In the genomic region with DNA sequence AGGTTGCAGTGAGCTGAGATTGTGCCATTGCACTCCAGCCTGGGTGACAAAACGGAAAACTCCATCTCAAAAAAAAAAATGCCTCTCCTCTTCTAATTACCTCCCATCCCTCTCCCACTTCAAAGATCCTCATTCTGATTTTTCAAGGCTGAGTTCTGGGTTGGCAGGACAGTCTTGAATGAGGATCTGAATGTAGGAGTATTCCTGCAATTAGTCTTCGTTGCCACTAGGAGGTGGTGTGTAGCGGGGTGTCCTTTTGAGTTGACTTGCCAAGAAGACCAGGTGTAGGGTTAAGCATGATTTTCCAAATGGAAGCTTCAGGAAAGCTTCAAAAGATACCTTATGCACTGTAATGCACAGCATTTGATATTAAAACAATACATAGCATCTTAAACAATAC, we compare ENCODE assay signal across 1 cellular context.
TF ChIP-seq lines count a peak whose summit lies in the region.

No MANE protein-coding gene starts in this region.

TF ChIP-seq in GM23338, 12 proteins besides CTCF, POLR2A, EP300 and RAD21 (continued from another document):
- TF ChIP-seq, protein P1, sequence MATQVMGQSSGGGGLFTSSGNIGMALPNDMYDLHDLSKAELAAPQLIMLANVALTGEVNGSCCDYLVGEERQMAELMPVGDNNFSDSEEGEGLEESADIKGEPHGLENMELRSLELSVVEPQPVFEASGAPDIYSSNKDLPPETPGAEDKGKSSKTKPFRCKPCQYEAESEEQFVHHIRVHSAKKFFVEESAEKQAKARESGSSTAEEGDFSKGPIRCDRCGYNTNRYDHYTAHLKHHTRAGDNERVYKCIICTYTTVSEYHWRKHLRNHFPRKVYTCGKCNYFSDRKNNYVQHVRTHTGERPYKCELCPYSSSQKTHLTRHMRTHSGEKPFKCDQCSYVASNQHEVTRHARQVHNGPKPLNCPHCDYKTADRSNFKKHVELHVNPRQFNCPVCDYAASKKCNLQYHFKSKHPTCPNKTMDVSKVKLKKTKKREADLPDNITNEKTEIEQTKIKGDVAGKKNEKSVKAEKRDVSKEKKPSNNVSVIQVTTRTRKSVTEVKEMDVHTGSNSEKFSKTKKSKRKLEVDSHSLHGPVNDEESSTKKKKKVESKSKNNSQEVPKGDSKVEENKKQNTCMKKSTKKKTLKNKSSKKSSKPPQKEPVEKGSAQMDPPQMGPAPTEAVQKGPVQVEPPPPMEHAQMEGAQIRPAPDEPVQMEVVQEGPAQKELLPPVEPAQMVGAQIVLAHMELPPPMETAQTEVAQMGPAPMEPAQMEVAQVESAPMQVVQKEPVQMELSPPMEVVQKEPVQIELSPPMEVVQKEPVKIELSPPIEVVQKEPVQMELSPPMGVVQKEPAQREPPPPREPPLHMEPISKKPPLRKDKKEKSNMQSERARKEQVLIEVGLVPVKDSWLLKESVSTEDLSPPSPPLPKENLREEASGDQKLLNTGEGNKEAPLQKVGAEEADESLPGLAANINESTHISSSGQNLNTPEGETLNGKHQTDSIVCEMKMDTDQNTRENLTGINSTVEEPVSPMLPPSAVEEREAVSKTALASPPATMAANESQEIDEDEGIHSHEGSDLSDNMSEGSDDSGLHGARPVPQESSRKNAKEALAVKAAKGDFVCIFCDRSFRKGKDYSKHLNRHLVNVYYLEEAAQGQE (IDR thresholded peaks at IDR 0.05; ENCODE audit: unreplicated experiment) = no peak
- no peak for TF ChIP-seq POLR2AphosphoS5 (IDR thresholded peaks at IDR 0.05; ENCODE audit: low read depth)
- TF ChIP-seq CREB1 (CRISPR knock-in tag; IDR thresholded peaks at IDR 0.05; ENCODE audit: low read depth) = no peak
- TF ChIP-seq EZH2 (IDR thresholded peaks at IDR 0.05; ENCODE audit: low read depth, unreplicated experiment) = no peak
- no peak for TF ChIP-seq ZNF331 (CRISPR knock-in tag; IDR thresholded peaks at IDR 0.05; ENCODE audit: low read depth)
- TF ChIP-seq, protein P2, sequence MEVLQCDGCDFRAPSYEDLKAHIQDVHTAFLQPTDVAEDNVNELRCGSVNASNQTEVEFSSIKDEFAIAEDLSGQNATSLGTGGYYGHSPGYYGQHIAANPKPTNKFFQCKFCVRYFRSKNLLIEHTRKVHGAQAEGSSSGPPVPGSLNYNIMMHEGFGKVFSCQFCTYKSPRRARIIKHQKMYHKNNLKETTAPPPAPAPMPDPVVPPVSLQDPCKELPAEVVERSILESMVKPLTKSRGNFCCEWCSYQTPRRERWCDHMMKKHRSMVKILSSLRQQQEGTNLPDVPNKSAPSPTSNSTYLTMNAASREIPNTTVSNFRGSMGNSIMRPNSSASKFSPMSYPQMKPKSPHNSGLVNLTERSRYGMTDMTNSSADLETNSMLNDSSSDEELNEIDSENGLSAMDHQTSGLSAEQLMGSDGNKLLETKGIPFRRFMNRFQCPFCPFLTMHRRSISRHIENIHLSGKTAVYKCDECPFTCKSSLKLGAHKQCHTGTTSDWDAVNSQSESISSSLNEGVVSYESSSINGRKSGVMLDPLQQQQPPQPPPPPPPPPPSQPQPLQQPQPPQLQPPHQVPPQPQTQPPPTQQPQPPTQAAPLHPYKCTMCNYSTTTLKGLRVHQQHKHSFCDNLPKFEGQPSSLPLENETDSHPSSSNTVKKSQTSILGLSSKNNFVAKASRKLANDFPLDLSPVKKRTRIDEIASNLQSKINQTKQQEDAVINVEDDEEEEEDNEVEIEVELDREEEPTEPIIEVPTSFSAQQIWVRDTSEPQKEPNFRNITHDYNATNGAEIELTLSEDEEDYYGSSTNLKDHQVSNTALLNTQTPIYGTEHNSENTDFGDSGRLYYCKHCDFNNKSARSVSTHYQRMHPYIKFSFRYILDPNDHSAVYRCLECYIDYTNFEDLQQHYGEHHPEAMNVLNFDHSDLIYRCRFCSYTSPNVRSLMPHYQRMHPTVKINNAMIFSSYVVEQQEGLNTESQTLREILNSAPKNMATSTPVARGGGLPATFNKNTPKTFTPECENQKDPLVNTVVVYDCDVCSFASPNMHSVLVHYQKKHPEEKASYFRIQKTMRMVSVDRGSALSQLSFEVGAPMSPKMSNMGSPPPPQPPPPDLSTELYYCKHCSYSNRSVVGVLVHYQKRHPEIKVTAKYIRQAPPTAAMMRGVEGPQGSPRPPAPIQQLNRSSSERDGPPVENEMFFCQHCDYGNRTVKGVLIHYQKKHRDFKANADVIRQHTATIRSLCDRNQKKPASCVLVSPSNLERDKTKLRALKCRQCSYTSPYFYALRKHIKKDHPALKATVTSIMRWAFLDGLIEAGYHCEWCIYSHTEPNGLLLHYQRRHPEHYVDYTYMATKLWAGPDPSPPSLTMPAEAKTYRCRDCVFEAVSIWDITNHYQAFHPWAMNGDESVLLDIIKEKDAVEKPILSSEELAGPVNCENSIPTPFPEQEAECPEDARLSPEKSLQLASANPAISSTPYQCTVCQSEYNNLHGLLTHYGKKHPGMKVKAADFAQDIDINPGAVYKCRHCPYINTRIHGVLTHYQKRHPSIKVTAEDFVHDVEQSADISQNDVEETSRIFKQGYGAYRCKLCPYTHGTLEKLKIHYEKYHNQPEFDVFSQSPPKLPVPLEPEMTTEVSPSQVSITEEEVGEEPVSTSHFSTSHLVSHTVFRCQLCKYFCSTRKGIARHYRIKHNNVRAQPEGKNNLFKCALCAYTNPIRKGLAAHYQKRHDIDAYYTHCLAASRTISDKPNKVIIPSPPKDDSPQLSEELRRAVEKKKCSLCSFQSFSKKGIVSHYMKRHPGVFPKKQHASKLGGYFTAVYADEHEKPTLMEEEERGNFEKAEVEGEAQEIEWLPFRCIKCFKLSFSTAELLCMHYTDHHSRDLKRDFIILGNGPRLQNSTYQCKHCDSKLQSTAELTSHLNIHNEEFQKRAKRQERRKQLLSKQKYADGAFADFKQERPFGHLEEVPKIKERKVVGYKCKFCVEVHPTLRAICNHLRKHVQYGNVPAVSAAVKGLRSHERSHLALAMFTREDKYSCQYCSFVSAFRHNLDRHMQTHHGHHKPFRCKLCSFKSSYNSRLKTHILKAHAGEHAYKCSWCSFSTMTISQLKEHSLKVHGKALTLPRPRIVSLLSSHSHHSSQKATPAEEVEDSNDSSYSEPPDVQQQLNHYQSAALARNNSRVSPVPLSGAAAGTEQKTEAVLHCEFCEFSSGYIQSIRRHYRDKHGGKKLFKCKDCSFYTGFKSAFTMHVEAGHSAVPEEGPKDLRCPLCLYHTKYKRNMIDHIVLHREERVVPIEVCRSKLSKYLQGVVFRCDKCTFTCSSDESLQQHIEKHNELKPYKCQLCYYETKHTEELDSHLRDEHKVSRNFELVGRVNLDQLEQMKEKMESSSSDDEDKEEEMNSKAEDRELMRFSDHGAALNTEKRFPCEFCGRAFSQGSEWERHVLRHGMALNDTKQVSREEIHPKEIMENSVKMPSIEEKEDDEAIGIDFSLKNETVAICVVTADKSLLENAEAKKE (CRISPR knock-in tag; IDR thresholded peaks at IDR 0.05) = no peak
- TF ChIP-seq JUNB (IDR thresholded peaks at IDR 0.05; ENCODE audit: unreplicated experiment) = no peak
- no peak for TF ChIP-seq NANOG (IDR thresholded peaks at IDR 0.05; ENCODE audit: borderline replicate concordance)
TF ChIP-seq in GM23338: peak in this region for 0.
